ENCODE assay signal across 24 cellular contexts in genomic region chr18:72833471-72833870, GRCh38. TPM values are rescaled to one million over a fixed set of nuclear protein-coding genes. Genes with fewer than 3 reads are reported as not detected.
DNase-seq lines count a peak whose midpoint lies in the region; ATAC-seq and TF ChIP-seq lines count a peak whose summit lies in the region.
"Had no signal": no experiment of that assay in that cellular context is flagged by ENCODE, and none has a peak within 500 bp of the region (broad histone marks: within the 10 kb centered on the region; RNA-seq: fewer than 3 reads in every experiment).

No MANE protein-coding gene starts in this region.

- ATAC-seq in GM21390 (IDR thresholded peaks at IDR 0.05; ENCODE audit: unreplicated experiment), result no peak

- H2BK15ac ChIP-seq in mesenchymal stem cell (ENCODE audit: low read depth, poor library complexity, severe bottlenecking), result no peak overlapping the region

- no peak overlapping the region for H2BK5ac ChIP-seq in mesenchymal stem cell (ENCODE audit: low read depth, low read length, poor library complexity, severe bottlenecking)

- H2AK5ac ChIP-seq in mesenchymal stem cell (ENCODE audit: low read length, severe bottlenecking), result no peak overlapping the region

- DNase-seq in Daoy (ENCODE audit: low read depth) (peak; percentile 84), M059J (ENCODE audit: low read depth) (peak; percentile 40), astrocyte of the spinal cord (ENCODE audit: low read depth, low spot score) (peak; percentile 47), mesenchymal stem cell (peak; percentile 3), DMS53 treated with DMSO at 0.1 percent for 48 hours (lab: John Stamatoyannopoulos, UW; ENCODE audit: unreplicated experiment) (no peak), NCI-H2196 (lab: John Stamatoyannopoulos, UW; ENCODE audit: unreplicated experiment) (no peak)
- DNase-seq: Caco-2; CD4-positive, alpha-beta memory T cell; DMS 273 treated with DMSO at 0.1 percent for 48 hours; DND-41; GF-D8; Kasumi-1; MM.1S; NCI-H1048; NCI-H1417 treated with DMSO at 0.1 percent for 48 hours; NCI-H1930; NCI-H2227 treated with DMSO at 0.1 percent for 48 hours; NCI-H524; NCI-H774; Right ventricle myocardium superior had no signal

- TF ChIP-seq CTCF in astrocyte of the spinal cord (IDR thresholded peaks at IDR 0.05; ENCODE audit: low read depth, low read length), result no peak

- no peak overlapping the region for H3K4ac ChIP-seq in mesenchymal stem cell (ENCODE audit: low read depth in 1 of 2, low read length in 2 of 2)

- H3K14ac ChIP-seq in mesenchymal stem cell (ENCODE audit: low read length in 2 of 2), result no peak overlapping the region

- peaks cover 1% of the 10 kb centered on the region for H3K79me1 ChIP-seq in mesenchymal stem cell (replicated peaks; ENCODE audit: low read length, poor library complexity, severe bottlenecking)

- H4K8ac ChIP-seq in mesenchymal stem cell (ENCODE audit: low read length), result no peak overlapping the region

- WGBS in mesenchymal stem cell, result 82% methylated on average over 7 of the region's 7 CpGs

- no peak overlapping the region for H4K91ac ChIP-seq in mesenchymal stem cell (ENCODE audit: low read length)

- no peak overlapping the region for H3K9ac ChIP-seq in mesenchymal stem cell (ENCODE audit: low read length)
- H3K9ac ChIP-seq: BLaER1 treated with 17β-estradiol and CSF1 and Interleukin-3, amounts not matched to agents 10 nM and 100 nM had no signal

- no peak overlapping the region for H3K23ac ChIP-seq in mesenchymal stem cell (ENCODE audit: low read length in 2 of 2)

- H3K36me3 ChIP-seq in mesenchymal stem cell (ENCODE audit: control insufficient read depth in 1 of 2, insufficient read depth in 2 of 2, low read depth in 1 of 2, low read length in 2 of 2), result no peaks in the 10 kb centered on the region
- H3K36me3 ChIP-seq: BLaER1 treated with 17β-estradiol and CSF1 and Interleukin-3, amounts not matched to agents 10 nM and 100 nM had no signal

- H2BK120ac ChIP-seq in mesenchymal stem cell (ENCODE audit: low read depth, low read length), result no peak overlapping the region

- H3K4me3 ChIP-seq in astrocyte of the spinal cord (ENCODE audit: low read depth, low read length) (no peak overlapping the region), mesenchymal stem cell (ENCODE audit: insufficient read depth in 1 of 2, low read depth in 1 of 2, low read length in 2 of 2) (no peak overlapping the region)
- H3K4me3 ChIP-seq: BLaER1 treated with 17β-estradiol and CSF1 and Interleukin-3, amounts not matched to agents 10 nM and 100 nM had no signal

- no peak overlapping the region for H2BK12ac ChIP-seq in mesenchymal stem cell (ENCODE audit: low read length in 2 of 2)

- peaks cover 17% of the 10 kb centered on the region for H3K9me3 ChIP-seq in mesenchymal stem cell (ENCODE audit: control insufficient read depth, low read length)
- H3K9me3 ChIP-seq: BLaER1 treated with 17β-estradiol and CSF1 and Interleukin-3, amounts not matched to agents 10 nM and 100 nM; Caco-2 had no signal

- in situ Hi-C loops in astrocyte of the spinal cord (cut with HindIII; ENCODE audit: low sequenced_read_pairs), result no loop called here

- no peak overlapping the region for H3K4me2 ChIP-seq in mesenchymal stem cell (ENCODE audit: low read length, poor library complexity, severe bottlenecking)
- H3K4me2 ChIP-seq: BLaER1 treated with 17β-estradiol and CSF1 and Interleukin-3, amounts not matched to agents 10 nM and 100 nM had no signal

- H3K4me1 ChIP-seq in mesenchymal stem cell (ENCODE audit: control insufficient read depth, insufficient read depth, low read depth, low read length), result no peaks in the 10 kb centered on the region
- H3K4me1 ChIP-seq: Caco-2 had no signal

- H3K27me3 ChIP-seq in mesenchymal stem cell (ENCODE audit: control insufficient read depth in 1 of 2, insufficient read depth in 1 of 2, low read length in 2 of 2), result no peaks in the 10 kb centered on the region
- H3K27me3 ChIP-seq: BLaER1 treated with 17β-estradiol and CSF1 and Interleukin-3, amounts not matched to agents 10 nM and 100 nM had no signal

- H2AFZ ChIP-seq in mesenchymal stem cell (ENCODE audit: low read depth, low read length), result no peak overlapping the region

- no peak overlapping the region for H3K27ac ChIP-seq in mesenchymal stem cell (ENCODE audit: low read length, poor library complexity, severe bottlenecking)
- H3K27ac ChIP-seq: BLaER1 treated with 17β-estradiol and CSF1 and Interleukin-3, amounts not matched to agents 10 nM and 100 nM had no signal

- no peak overlapping the region for H3K18ac ChIP-seq in mesenchymal stem cell (ENCODE audit: low read depth in 1 of 2, low read length in 2 of 2)

RNA-seq across cellular contexts. Expression of gene NETO1, which starts 34.3 kb away (rescaled TPM):
- total RNA-seq in Daoy (2014; rRNA removed; shearing (Covaris generic)), result 4.1 and 4.9 TPM in 2 replicates
- 0.22 TPM in 1 of 2 replicates, not detected in the other for total RNA-seq in M059J (2014; rRNA removed; shearing (Covaris generic))
- polyA plus RNA-seq in mesenchymal stem cell (2013, experiment 1 of 2), result 0.10 TPM
- 0.01 TPM for polyA plus RNA-seq in mesenchymal stem cell (2013, experiment 2 of 2)
- total RNA-seq: Caco-2; CD4-positive, alpha-beta memory T cell; OCI-LY7; Right ventricle myocardium superior; SK-MEL-5 had no signal
- polyA plus RNA-seq: CD4-positive, alpha-beta memory T cell had no signal

Comparison
In these comparisons a context has a peak if more than half of its experiments do, and no peak if none do; other contexts are left out.
1. DNase-seq: peak in Daoy (single experiment), M059J (single experiment), astrocyte of the spinal cord (single experiment) and mesenchymal stem cell (single experiment); none in DMS53 treated with DMSO at 0.1 percent for 48 hours (single experiment) and NCI-H2196 (single experiment).